ENCODE assay signal across 17 cellular contexts in genomic region chr2:221478106-221478863, GRCh38.
A peak's percentile ranks its signal among the peaks of the same experiment; 100 is the strongest.
DNase-seq lines count a peak whose midpoint lies in the region; ATAC-seq and TF ChIP-seq lines count a peak whose summit lies in the region.
"Had no signal": no experiment of that assay in that cellular context is flagged by ENCODE, and none has a peak within 500 bp of the region (broad histone marks: within the 10 kb centered on the region; RNA-seq: fewer than 3 reads in every experiment).

No MANE protein-coding gene starts in this region.

- H3K9me3 Mint-ChIP-seq in CD4-positive, CD25-positive, alpha-beta regulatory T cell, result peaks cover 0 to 2% (median 0%) of the 10 kb centered on the region in 7 donors
- H3K9me3 Mint-ChIP-seq in HFFc6, result no peaks in the 10 kb centered on the region
- H3K9me3 Mint-ChIP-seq in endothelial cell (ENCODE audit: unreplicated experiment), result no peaks in the 10 kb centered on the region
- no peaks in the 10 kb centered on the region for H3K9me3 Mint-ChIP-seq in memory B cell
- H3K9me3 Mint-ChIP-seq: activated naive CD8-positive, alpha-beta T cell treated with anti-CD3 and anti-CD28 coated beads, Interleukin-2, amount 50 U/mL, for 24 hours; naive thymus-derived CD4-positive, alpha-beta T cell had no signal

- H3K27ac Mint-ChIP-seq in CD4-positive, CD25-positive, alpha-beta regulatory T cell, result peak overlapping the region in 2 of 3 donors; percentile 10 to 24
- peak overlapping the region; percentile 27; the same call in 1 of the 2 replicates for H3K27ac Mint-ChIP-seq in HFFc6
- H3K27ac Mint-ChIP-seq in endothelial cell (ENCODE audit: unreplicated experiment), result peak overlapping the region; percentile 67
- H3K27ac Mint-ChIP-seq in memory B cell, result peak overlapping the region; percentile 5
- H3K27ac Mint-ChIP-seq: activated CD8-positive, alpha-beta T cell treated with anti-CD3 and anti-CD28 coated beads, Interleukin-2, amount 10 ng/mL, durations not matched to agents 7 days and 5 days; activated naive CD8-positive, alpha-beta T cell treated with anti-CD3 and anti-CD28 coated beads, Interleukin-2, amount 50 U/mL, for 24 hours; naive thymus-derived CD4-positive, alpha-beta T cell had no signal

- H3K4me3 ChIP-seq in CD4-positive, CD25-positive, alpha-beta regulatory T cell (ENCODE audit: low read depth, low read length), result no peak overlapping the region
- H3K4me3 ChIP-seq: lower lobe of right lung, testis had no signal

- peaks cover 2% of the 10 kb centered on the region for H3K4me1 ChIP-seq in CD4-positive, CD25-positive, alpha-beta regulatory T cell (ENCODE audit: control insufficient read depth, insufficient read depth, low read length, poor library complexity, severe bottlenecking)
- H3K4me1 ChIP-seq: lower lobe of right lung had no signal

- no peak overlapping the region for H3K27ac ChIP-seq in CD4-positive, CD25-positive, alpha-beta regulatory T cell (ENCODE audit: insufficient read depth, low read length, poor library complexity, severe bottlenecking)
- H3K27ac ChIP-seq: lower lobe of right lung, testis, VCaP had no signal

- intact Hi-C loops in sciatic nerve (cut with DNase I), result no loop called here

- peaks cover 6% of the 10 kb centered on the region for H3K36me3 ChIP-seq in CD4-positive, CD25-positive, alpha-beta regulatory T cell (ENCODE audit: control insufficient read depth, insufficient read depth, low read length)
- H3K36me3 ChIP-seq: lower lobe of right lung had no signal

- H3K4me3 Mint-ChIP-seq in CD4-positive, CD25-positive, alpha-beta regulatory T cell, result no peak overlapping the region
- H3K4me3 Mint-ChIP-seq in HFFc6, result no peak overlapping the region
- H3K4me3 Mint-ChIP-seq in endothelial cell (ENCODE audit: unreplicated experiment), result no peak overlapping the region
- no peak overlapping the region for H3K4me3 Mint-ChIP-seq in memory B cell
- H3K4me3 Mint-ChIP-seq: activated CD8-positive, alpha-beta T cell treated with anti-CD3 and anti-CD28 coated beads, Interleukin-2, amount 10 ng/mL, durations not matched to agents 7 days and 5 days; activated naive CD8-positive, alpha-beta T cell treated with anti-CD3 and anti-CD28 coated beads, Interleukin-2, amount 50 U/mL, for 24 hours; naive thymus-derived CD4-positive, alpha-beta T cell had no signal

- no peaks in the 10 kb centered on the region for H3K4me1 Mint-ChIP-seq in CD4-positive, CD25-positive, alpha-beta regulatory T cell
- H3K4me1 Mint-ChIP-seq in HFFc6 (ENCODE audit: low read depth), result peaks cover 18% of the 10 kb centered on the region
- peaks cover 14% of the 10 kb centered on the region for H3K4me1 Mint-ChIP-seq in endothelial cell (ENCODE audit: unreplicated experiment)
- no peaks in the 10 kb centered on the region for H3K4me1 Mint-ChIP-seq in memory B cell
- H3K4me1 Mint-ChIP-seq: activated naive CD8-positive, alpha-beta T cell treated with anti-CD3 and anti-CD28 coated beads, Interleukin-2, amount 50 U/mL, for 24 hours had no signal

- H3K27me3 Mint-ChIP-seq in CD4-positive, CD25-positive, alpha-beta regulatory T cell, result no peaks in the 10 kb centered on the region
- H3K27me3 Mint-ChIP-seq in HFFc6 (ENCODE audit: insufficient read depth) (peaks cover 3% of the 10 kb centered on the region), endothelial cell (ENCODE audit: unreplicated experiment) (peaks cover 2% of the 10 kb centered on the region), memory B cell (no peaks in the 10 kb centered on the region)
- H3K27me3 Mint-ChIP-seq: activated naive CD8-positive, alpha-beta T cell treated with anti-CD3 and anti-CD28 coated beads, Interleukin-2, amount 50 U/mL, for 24 hours; naive thymus-derived CD4-positive, alpha-beta T cell had no signal

- no peaks in the 10 kb centered on the region for H3K36me3 Mint-ChIP-seq in CD4-positive, CD25-positive, alpha-beta regulatory T cell
- H3K36me3 Mint-ChIP-seq in HFFc6 (ENCODE audit: low read depth) (peaks cover 4% of the 10 kb centered on the region; the same call in 1 of the 2 replicates), endothelial cell (ENCODE audit: low read depth, unreplicated experiment) (no peaks in the 10 kb centered on the region), memory B cell (peaks cover 2% of the 10 kb centered on the region)

- no peak for DNase-seq in CD4-positive, CD25-positive, alpha-beta regulatory T cell
- DNase-seq in HFFc6 (no peak), endothelial cell (ENCODE audit: low spot score) (peak; percentile 6), memory B cell (ENCODE audit: low spot score in 2 of 2) (no peak), sciatic nerve (ENCODE audit: low spot score) (no peak), SHP77 treated with DMSO at 0.1 percent for 48 hours (lab: John Stamatoyannopoulos, UW) (no peak)
- DNase-seq: activated CD8-positive, alpha-beta T cell treated with anti-CD3 and anti-CD28 coated beads, Interleukin-2, amount 10 ng/mL, durations not matched to agents 7 days and 5 days; activated naive CD8-positive, alpha-beta T cell treated with anti-CD3 and anti-CD28 coated beads, Interleukin-2, amount 50 U/mL, for 24 hours; lower lobe of right lung; naive thymus-derived CD4-positive, alpha-beta T cell; NCI-H526 treated with DMSO at 0.1 percent for 48 hours; posterior cingulate gyrus; SW 1271; testis had no signal

- no peaks in the 10 kb centered on the region for H3K9me3 ChIP-seq in CD4-positive, CD25-positive, alpha-beta regulatory T cell (ENCODE audit: control insufficient read depth in 2 of 2, low read length in 2 of 2)
- H3K9me3 ChIP-seq: lower lobe of right lung, testis had no signal

- no peaks in the 10 kb centered on the region for H3K27me3 ChIP-seq in CD4-positive, CD25-positive, alpha-beta regulatory T cell (ENCODE audit: control insufficient read depth, insufficient read depth, low read length)
- H3K27me3 ChIP-seq: testis had no signal

- no peak for ATAC-seq in CD4-positive, CD25-positive, alpha-beta regulatory T cell (ENCODE audit: low read depth in 2 of 2)
- ATAC-seq in memory B cell (ENCODE audit: low read depth) (no peak), HG03025 (IDR thresholded peaks at IDR 0.05; ENCODE audit: low FRiP score, unreplicated experiment) (no peak), sciatic nerve (no peak), HG03108 (IDR thresholded peaks at IDR 0.05; ENCODE audit: unreplicated experiment) (no peak)
- ATAC-seq: activated CD8-positive, alpha-beta T cell treated with anti-CD3 and anti-CD28 coated beads, Interleukin-2, amount 10 ng/mL, durations not matched to agents 7 days and 5 days; activated naive CD8-positive, alpha-beta T cell treated with anti-CD3 and anti-CD28 coated beads, Interleukin-2, amount 50 U/mL, for 24 hours; naive thymus-derived CD4-positive, alpha-beta T cell had no signal

- TF ChIP-seq CTCF in HFFc6 (IDR thresholded peaks at IDR 0.05) (0 out of 2 replicates have a peak, but pooled peaks have one; percentile 12), endothelial cell (IDR thresholded peaks at IDR 0.05; ENCODE audit: unreplicated experiment) (no peak)

Comparison
In these comparisons a context has a peak if more than half of its experiments do, and no peak if none do; other contexts are left out.
1. H3K27ac Mint-ChIP-seq: peak in every context shown above with its lines; median percentile 67 in endothelial cell; 27 in HFFc6; 17 in CD4-positive, CD25-positive, alpha-beta regulatory T cell; 5 in memory B cell.